Comparison of ENCODE assay signal across 20 cellular contexts in genomic region chr15:42623951-42624350, GRCh38.
"Had no signal": no experiment of that assay in that cellular context is flagged by ENCODE, and none has a peak within 500 bp of the region (broad histone marks: within the 10 kb centered on the region; RNA-seq: fewer than 3 reads in every experiment).

No MANE protein-coding gene starts in this region.

- H3K27ac ChIP-seq: esophagus squamous epithelium, left lung, neural progenitor cell, ovary, tibial nerve, upper lobe of right lung, vagina had no signal

- ATAC-seq: effector memory CD8-positive, alpha-beta T cell; left lung; naive thymus-derived CD4-positive, alpha-beta T cell; stimulated activated memory B cell treated with anti-CD40 and anti-IgM and Interleukin-4, amounts not matched to agents 10 μg/mL and 1 μg/mL and 100 μg/mL, for 72 hours; stimulated activated naive CD8-positive, alpha-beta T cell treated with anti-CD3 and anti-CD28 coated beads, Interleukin-15, Interleukin-2, amounts not matched to agents 100 U/mL and 50 U/mL, for 24 hours; upper lobe of right lung had no signal

- H3K9me3 ChIP-seq: esophagus squamous epithelium, left lung, ovary, sigmoid colon, thoracic aorta, upper lobe of right lung, vagina had no signal

- H3K9ac ChIP-seq: neural progenitor cell had no signal

- H3K27me3 ChIP-seq: esophagus squamous epithelium, left lung, neural progenitor cell, ovary, sigmoid colon, tibial nerve, upper lobe of right lung, vagina had no signal

- DNase-seq: cortex of kidney; effector memory CD8-positive, alpha-beta T cell; erythroblast; esophagus squamous epithelium; kidney; left lung; mesenchymal stem cell; naive thymus-derived CD4-positive, alpha-beta T cell; ovary; sigmoid colon; stimulated activated CD4-positive, alpha-beta T cell treated with anti-CD3 and anti-CD28 coated beads, Interleukin-4, amount 100 ng/mL, for 4 hours; stimulated activated naive CD8-positive, alpha-beta T cell treated with anti-CD3 and anti-CD28 coated beads, Interleukin-15, Interleukin-2, amounts not matched to agents 100 U/mL and 50 U/mL, for 24 hours; substantia nigra; upper lobe of right lung had no signal

- H3K4me2 ChIP-seq: neural progenitor cell had no signal

- H3K4me1 ChIP-seq: esophagus squamous epithelium, left lung, tibial nerve, upper lobe of right lung, vagina had no signal

- H2AFZ ChIP-seq: neural progenitor cell had no signal

- H3K36me3 ChIP-seq: esophagus squamous epithelium, left lung, neural progenitor cell, ovary, thoracic aorta, upper lobe of right lung, vagina had no signal

- FAIRE-seq: endometrium had no signal

- H3K4me3 ChIP-seq: esophagus squamous epithelium, left lung, neural progenitor cell, ovary, sigmoid colon, thoracic aorta, tibial nerve, upper lobe of right lung, vagina had no signal
